8 cellular contexts compared by ENCODE assay signal in the genomic region with DNA sequence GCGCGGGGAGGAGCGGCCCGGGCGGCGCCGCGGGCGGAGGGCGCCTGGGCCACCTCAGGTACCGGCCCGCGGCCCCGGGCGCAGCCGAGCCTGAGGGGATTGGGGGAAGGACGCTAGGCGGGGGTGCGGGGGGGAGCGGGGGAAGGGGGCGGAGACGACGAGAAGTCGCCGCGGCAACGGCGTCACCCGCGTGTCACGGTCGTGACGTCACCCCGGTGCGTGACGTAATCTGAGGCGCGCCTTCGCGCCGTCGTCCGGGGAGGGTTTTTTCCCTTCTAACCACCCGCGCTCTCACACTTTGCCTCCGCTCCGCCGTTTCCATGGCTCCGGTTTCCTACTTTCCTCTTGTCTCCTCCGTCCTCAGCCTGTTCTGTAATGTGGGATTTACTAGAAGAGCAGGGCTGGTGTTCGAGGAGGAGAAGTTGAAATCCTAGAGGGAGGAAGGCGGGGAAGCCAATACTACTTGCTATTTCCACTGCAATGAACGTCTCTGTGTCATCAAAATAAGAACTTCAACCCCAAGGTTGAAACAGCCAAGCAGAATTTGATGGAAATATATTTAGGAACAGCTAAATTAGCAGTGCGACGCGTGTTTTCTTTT. TPM values are rescaled to one million over a fixed set of nuclear protein-coding genes. Genes with fewer than 3 reads are reported as not detected.
A peak's percentile ranks its signal among the peaks of the same experiment; 100 is the strongest.
DNase-seq lines count a peak whose midpoint lies in the region; ATAC-seq, FAIRE-seq and TF ChIP-seq lines count a peak whose summit lies in the region.

A gene (minus strand): TSS at position 109 of the 601 bp plus-strand sequence. CDS start 226 bp downstream, outside the sequence.

- no peaks in the 10 kb centered on the region for H3K9me1 ChIP-seq in keratinocyte (ENCODE audit: control insufficient read depth, extremely low read depth, insufficient read depth, low read length)

- peaks cover 34% of the 10 kb centered on the region for H3K79me2 ChIP-seq in keratinocyte (ENCODE audit: control insufficient read depth, insufficient read depth, low read length)

- peak within 1 kb of the TSS; percentile 94 for H3K4me2 ChIP-seq in keratinocyte (ENCODE audit: control insufficient read depth, extremely low read depth, insufficient read depth, low read depth, low read length)

- H3K4me1 ChIP-seq in keratinocyte (ENCODE audit: control insufficient read depth, extremely low read depth, insufficient read depth, low read length), result peaks cover 10% of the 10 kb centered on the region

- no peaks in the 10 kb centered on the region for H3K9me3 ChIP-seq in keratinocyte (ENCODE audit: control insufficient read depth, low read depth, low read length)

- H3K36me3 ChIP-seq in keratinocyte (ENCODE audit: control insufficient read depth in 2 of 2, extremely low read depth in 1 of 2, insufficient read depth in 2 of 2, low read length in 2 of 2), result no peaks in the 10 kb centered on the region

- dilution Hi-C loops in keratinocyte (cut with MboI; ENCODE audit: extremely low pct_ligation_motif_present, low sequenced_read_pairs), result no loop called here

- DNase-seq in AG09319 (ENCODE audit: extremely low read depth, low read depth), result peak; percentile 71
- peak; percentile 65 for DNase-seq in NCI-H446 treated with DMSO at 0.1 percent for 48 hours (lab: John Stamatoyannopoulos, UW)
- peak; percentile 92 for DNase-seq in activated CD4-positive, alpha-beta T cell treated with anti-CD3 and anti-CD28 coated beads for 1 hour
- DNase-seq in cerebellar nuclear complex (lab: John Stamatoyannopoulos, UW), result peak; percentile 2 to 67
- peak; percentile 28 for DNase-seq in keratinocyte (ENCODE audit: low read depth, low spot score)
- peak; percentile 88 to 95 (median 89) for DNase-seq in stimulated activated CD4-positive, alpha-beta T cell treated with anti-CD3 and anti-CD28 coated beads, Interleukin-12 subunit alpha, Interleukin-12 subunit beta, amount 100 ng/mL, for 48 hours (ENCODE audit: low read depth in 2 of 3, low spot score in 1 of 3)

- H3K27ac ChIP-seq in keratinocyte (ENCODE audit: control insufficient read depth, insufficient read depth, low read length), result peak within 1 kb of the TSS; percentile 90

- FAIRE-seq in keratinocyte (lab: Jason Lieb, UNC), result peak; percentile 20

- peak within 1 kb of the TSS; percentile 95 for H3K9ac ChIP-seq in keratinocyte (ENCODE audit: control insufficient read depth, extremely low read depth, insufficient read depth, low read length)

- no peaks in the 10 kb centered on the region for H3K27me3 ChIP-seq in keratinocyte (ENCODE audit: control insufficient read depth, extremely low read depth, insufficient read depth, low read length)

- peak; percentile 34 for ATAC-seq in GM19043 (IDR thresholded peaks at IDR 0.05; ENCODE audit: low read depth, unreplicated experiment)
- ATAC-seq in HG03354 (IDR thresholded peaks at IDR 0.05; ENCODE audit: poor library complexity, severe bottlenecking, unreplicated experiment), result peak; percentile 40

- TF ChIP-seq CTCF in AG09319 (IDR thresholded peaks at IDR 0.05; ENCODE audit: low read depth, low read length) (no peak), keratinocyte (optimal IDR thresholded peaks at IDR 0.05 in 1 of 3, IDR thresholded peaks at IDR 0.05 in 1 of 3, conservative IDR thresholded peaks at IDR 0.05 in 1 of 3; ENCODE audit: extremely low read depth in 1 of 3, insufficient read depth in 2 of 3, low read length in 3 of 3) (no peak)

- peak within 1 kb of the TSS; percentile 99 for H2AFZ ChIP-seq in keratinocyte (ENCODE audit: control insufficient read depth, low read length)

- H3K4me3 ChIP-seq in keratinocyte (ENCODE audit: control insufficient read depth in 2 of 3, extremely low read depth in 1 of 3, insufficient read depth in 2 of 3, low read depth in 1 of 3, low read length in 3 of 3), result peak within 1 kb of the TSS; percentile 89 to 99 (median 91)

- H4K20me1 ChIP-seq in keratinocyte (ENCODE audit: control insufficient read depth, extremely low read depth, insufficient read depth, low read length), result no peaks in the 10 kb centered on the region

RNA-seq across cellular contexts. Expression of the gene that starts here (rescaled TPM):
- polyA plus RNA-seq in keratinocyte, result 9.4 to 12.4 TPM (median 9.4 TPM) in 3 replicates
- 19.9 TPM for polyA plus RNA-seq in keratinocyte (2011; ENCODE audit: low read depth)
- 6.7 and 14.0 TPM in 2 replicates for polyA plus RNA-seq in keratinocyte (2011; cell fraction: cytosol; rRNA removed)
- polyA plus RNA-seq in keratinocyte (2011; cell fraction: nucleus; rRNA removed), result 16.6 and 17.8 TPM in 2 replicates
- 4.8 and 9.5 TPM in 2 replicates for polyA plus RNA-seq in keratinocyte (2012; ENCODE audit: low replicate concordance)
- polyA minus RNA-seq in keratinocyte, result 10.1 to 45.0 TPM (median 27.8 TPM) in 3 replicates
- 15.5 TPM for polyA minus RNA-seq in keratinocyte (2011; cell fraction: cytosol; rRNA and poly(A)+ RNA removed)
- 28.3 and 64.5 TPM in 2 replicates for polyA minus RNA-seq in keratinocyte (2011; cell fraction: nucleus; rRNA and poly(A)+ RNA removed)

Comparison
In these comparisons a context has a peak if more than half of its experiments do, and no peak if none do; other contexts are left out.
1. Peak in every context shown above with its lines: DNase-seq, ATAC-seq, H3K4me3 ChIP-seq and H3K27ac ChIP-seq.
2. DNase-seq: peak in every context shown above with its lines; median percentile 92 in activated CD4-positive, alpha-beta T cell treated with anti-CD3 and anti-CD28 coated beads for 1 hour; 89 in stimulated activated CD4-positive, alpha-beta T cell treated with anti-CD3 and anti-CD28 coated beads, Interleukin-12 subunit alpha, Interleukin-12 subunit beta, amount 100 ng/mL, for 48 hours; 71 in AG09319; 65 in NCI-H446 treated with DMSO at 0.1 percent for 48 hours; 34 in cerebellar nuclear complex; 28 in keratinocyte.